ENCODE assay signal across 1 cellular context in the genomic region with DNA sequence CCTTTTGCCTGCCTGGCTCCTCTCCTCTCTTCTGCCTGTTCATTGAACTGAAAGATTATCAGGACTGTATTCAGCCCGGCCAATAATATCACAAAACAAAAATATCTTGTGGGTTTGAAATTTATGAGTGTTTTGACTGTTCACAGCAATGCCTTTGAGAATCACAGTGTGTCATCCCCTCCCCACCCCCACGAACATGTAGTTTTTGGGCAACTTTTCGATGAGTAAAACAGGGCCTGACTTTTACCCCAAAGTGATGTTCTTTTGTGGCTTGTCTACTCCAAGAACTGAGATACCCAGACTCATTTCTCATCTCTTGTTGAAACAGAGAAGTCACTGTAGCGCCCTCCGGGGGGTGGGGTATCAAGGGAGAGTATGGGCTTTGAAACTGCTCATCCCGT.
TF ChIP-seq lines count a peak whose summit lies in the region.

No MANE protein-coding gene starts in this region.

TF ChIP-seq in SK-N-SH, 30 proteins besides CTCF, POLR2A, EP300 and RAD21 (continued from another document):
- TF ChIP-seq, protein P1, sequence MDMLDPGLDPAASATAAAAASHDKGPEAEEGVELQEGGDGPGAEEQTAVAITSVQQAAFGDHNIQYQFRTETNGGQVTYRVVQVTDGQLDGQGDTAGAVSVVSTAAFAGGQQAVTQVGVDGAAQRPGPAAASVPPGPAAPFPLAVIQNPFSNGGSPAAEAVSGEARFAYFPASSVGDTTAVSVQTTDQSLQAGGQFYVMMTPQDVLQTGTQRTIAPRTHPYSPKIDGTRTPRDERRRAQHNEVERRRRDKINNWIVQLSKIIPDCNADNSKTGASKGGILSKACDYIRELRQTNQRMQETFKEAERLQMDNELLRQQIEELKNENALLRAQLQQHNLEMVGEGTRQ (IDR thresholded peaks at IDR 0.05; ENCODE audit: borderline replicate concordance, low read depth, low read length) = no peak
- TF ChIP-seq FOXM1 (IDR thresholded peaks at IDR 0.05; ENCODE audit: low read depth) (no peak), FOXJ3 (CRISPR knock-in tag; IDR thresholded peaks at IDR 0.05) (no peak), RFX5 (IDR thresholded peaks at IDR 0.05; ENCODE audit: low read length) (no peak), ELF1 (IDR thresholded peaks at IDR 0.05) (no peak), SMC3 (IDR thresholded peaks at IDR 0.05; ENCODE audit: low read depth, low read length) (no peak), JUND (IDR thresholded peaks at IDR 0.05) (no peak)
- TF ChIP-seq, protein P2, sequence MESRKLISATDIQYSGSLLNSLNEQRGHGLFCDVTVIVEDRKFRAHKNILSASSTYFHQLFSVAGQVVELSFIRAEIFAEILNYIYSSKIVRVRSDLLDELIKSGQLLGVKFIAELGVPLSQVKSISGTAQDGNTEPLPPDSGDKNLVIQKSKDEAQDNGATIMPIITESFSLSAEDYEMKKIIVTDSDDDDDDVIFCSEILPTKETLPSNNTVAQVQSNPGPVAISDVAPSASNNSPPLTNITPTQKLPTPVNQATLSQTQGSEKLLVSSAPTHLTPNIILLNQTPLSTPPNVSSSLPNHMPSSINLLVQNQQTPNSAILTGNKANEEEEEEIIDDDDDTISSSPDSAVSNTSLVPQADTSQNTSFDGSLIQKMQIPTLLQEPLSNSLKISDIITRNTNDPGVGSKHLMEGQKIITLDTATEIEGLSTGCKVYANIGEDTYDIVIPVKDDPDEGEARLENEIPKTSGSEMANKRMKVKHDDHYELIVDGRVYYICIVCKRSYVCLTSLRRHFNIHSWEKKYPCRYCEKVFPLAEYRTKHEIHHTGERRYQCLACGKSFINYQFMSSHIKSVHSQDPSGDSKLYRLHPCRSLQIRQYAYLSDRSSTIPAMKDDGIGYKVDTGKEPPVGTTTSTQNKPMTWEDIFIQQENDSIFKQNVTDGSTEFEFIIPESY (IDR thresholded peaks at IDR 0.05; ENCODE audit: borderline replicate concordance, low read depth) = no peak
- TF ChIP-seq, protein P3, sequence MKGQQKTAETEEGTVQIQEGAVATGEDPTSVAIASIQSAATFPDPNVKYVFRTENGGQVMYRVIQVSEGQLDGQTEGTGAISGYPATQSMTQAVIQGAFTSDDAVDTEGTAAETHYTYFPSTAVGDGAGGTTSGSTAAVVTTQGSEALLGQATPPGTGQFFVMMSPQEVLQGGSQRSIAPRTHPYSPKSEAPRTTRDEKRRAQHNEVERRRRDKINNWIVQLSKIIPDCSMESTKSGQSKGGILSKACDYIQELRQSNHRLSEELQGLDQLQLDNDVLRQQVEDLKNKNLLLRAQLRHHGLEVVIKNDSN (IDR thresholded peaks at IDR 0.05; ENCODE audit: borderline replicate concordance, low read depth) = no peak
